In the genomic region with DNA sequence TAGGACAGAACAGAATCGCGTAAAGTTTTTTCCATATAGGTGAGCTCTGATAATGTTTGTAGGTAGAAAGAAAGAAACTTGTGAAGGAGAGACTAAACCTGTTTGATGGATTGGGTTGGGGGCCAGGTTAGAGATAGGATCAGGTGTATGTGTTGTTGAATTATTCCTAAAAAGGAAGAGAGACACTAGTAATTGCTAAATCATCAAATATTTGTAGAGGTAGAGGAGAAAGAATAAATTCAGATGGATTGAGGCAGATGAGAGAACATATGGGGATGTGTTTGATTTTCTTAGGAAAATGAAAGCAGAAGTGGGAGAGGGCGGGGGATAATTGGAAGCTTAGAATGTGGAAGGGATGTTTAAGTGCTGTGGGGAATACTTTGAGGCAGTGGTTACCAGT, we compare ENCODE assay signal across 25 cellular contexts.
"Had no signal": no experiment of that assay in that cellular context is flagged by ENCODE, and none has a peak within 500 bp of the region (broad histone marks: within the 10 kb centered on the region; RNA-seq: fewer than 3 reads in every experiment).

No MANE protein-coding gene starts in this region.

- H3K9me3 ChIP-seq: adrenal gland, breast epithelium, colonic mucosa had no signal

- H3K27me3 ChIP-seq: adrenal gland, breast epithelium, colonic mucosa had no signal

- H3K9me3 Mint-ChIP-seq: activated CD8-positive, alpha-beta T cell treated with anti-CD3 and anti-CD28 coated beads for 36 hours; activated naive CD8-positive, alpha-beta T cell treated with anti-CD3 and anti-CD28 coated beads, Interleukin-2, amount 10 ng/mL, durations not matched to agents 7 days and 5 days had no signal

- H3K4me3 ChIP-seq: adrenal gland, breast epithelium, colonic mucosa had no signal

- H3K27ac Mint-ChIP-seq: activated CD8-positive, alpha-beta T cell treated with anti-CD3 and anti-CD28 coated beads for 36 hours; activated naive CD8-positive, alpha-beta T cell treated with anti-CD3 and anti-CD28 coated beads, Interleukin-2, amount 10 ng/mL, durations not matched to agents 7 days and 5 days; T-helper 17 cell had no signal

- H3K4me3 Mint-ChIP-seq: activated CD8-positive, alpha-beta T cell treated with anti-CD3 and anti-CD28 coated beads for 36 hours; activated naive CD8-positive, alpha-beta T cell treated with anti-CD3 and anti-CD28 coated beads, Interleukin-2, amount 10 ng/mL, durations not matched to agents 7 days and 5 days; T-helper 17 cell had no signal

- H3K27ac ChIP-seq: adrenal gland, breast epithelium, colonic mucosa, VCaP had no signal

- ATAC-seq: activated CD8-positive, alpha-beta T cell treated with anti-CD3 and anti-CD28 coated beads for 36 hours; T-helper 17 cell had no signal

- H3K36me3 ChIP-seq: breast epithelium, colonic mucosa had no signal

- H3K27me3 Mint-ChIP-seq: activated CD8-positive, alpha-beta T cell treated with anti-CD3 and anti-CD28 coated beads for 36 hours; activated naive CD8-positive, alpha-beta T cell treated with anti-CD3 and anti-CD28 coated beads, Interleukin-2, amount 10 ng/mL, durations not matched to agents 7 days and 5 days; T-helper 17 cell had no signal

- DNase-seq: activated CD4-positive, alpha-beta T cell treated with anti-CD3 and anti-CD28 coated beads, Interleukin-2, amount 50 U/mL, for 1 hour; activated CD4-positive, CD25-positive, alpha-beta regulatory T cell; activated CD8-positive, alpha-beta memory T cell treated with anti-CD3 and anti-CD28 coated beads, Interleukin-2, amount 50 U/mL, for 48 hours; activated CD8-positive, alpha-beta T cell treated with anti-CD3 and anti-CD28 coated beads for 36 hours; activated naive CD4-positive, alpha-beta T cell treated with anti-CD3 and anti-CD28 coated beads, Interleukin-2, amount 50 U/mL, for 16 hours; activated naive CD8-positive, alpha-beta T cell treated with anti-CD3 and anti-CD28 coated beads, Interleukin-2, amount 10 ng/mL, durations not matched to agents 7 days and 5 days; activated T-cell treated with anti-CD3 and anti-CD28 coated beads, Interleukin-2, amount 50 U/mL, for 1 hour; adrenal gland; aorta; caudate nucleus; colonic mucosa; NCI-H1105 treated with DMSO at 0.1 percent for 48 hours; NCI-H1930; NCI-H2171; NCI-H2227 treated with DMSO at 0.1 percent for 48 hours; NCI-H446 treated with DMSO at 0.1 percent for 48 hours; NCI-H524 treated with DMSO at 0.1 percent for 48 hours; NCI-H82; SHP77 treated with DMSO at 0.1 percent for 48 hours; T-helper 17 cell; T-helper 9 cell had no signal

- H3K4me1 ChIP-seq: breast epithelium, colonic mucosa had no signal

- FAIRE-seq: RCC 7860, TTC549 had no signal
